In the genomic region with DNA sequence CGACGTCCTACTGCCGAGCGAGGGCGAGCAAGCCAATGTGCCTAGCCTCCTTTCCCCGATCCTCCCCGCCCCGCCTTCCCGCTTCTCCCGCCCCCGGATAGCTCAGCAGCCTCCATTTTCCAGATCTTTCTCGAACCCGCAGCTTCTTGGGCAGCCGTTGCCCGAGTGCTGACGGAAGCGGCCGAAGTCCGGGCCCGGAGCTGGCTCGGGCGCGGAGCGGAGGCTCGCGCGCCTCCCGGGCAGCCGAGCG, we compare ENCODE assay signal across 8 cellular contexts. TPM values are rescaled to one million over a fixed set of nuclear protein-coding genes. Genes with fewer than 3 reads are reported as not detected.
DNase-seq lines count a peak whose midpoint lies in the region; ATAC-seq, FAIRE-seq and TF ChIP-seq lines count a peak whose summit lies in the region.

No MANE protein-coding gene starts in this region.

- peak; percentile 83 for DNase-seq in GM18507 (ENCODE audit: extremely low spot score, insufficient read length, low read depth)
- DNase-seq in NCI-H226, result peak; percentile 76
- DNase-seq in amniotic stem cell (lab: John Stamatoyannopoulos, UW), result peak; percentile 84
- peak; percentile 76 for DNase-seq in right atrium auricular region (ENCODE audit: low spot score)
- peak; percentile 94 for DNase-seq in posterior vena cava (ENCODE audit: low spot score)
- no peak for DNase-seq in NCI-H2171 treated with DMSO at 0.1 percent for 48 hours (lab: John Stamatoyannopoulos, UW)

- intact Hi-C loops in posterior vena cava (cut with DNase I), result no loop called here

- peak; percentile 84 for FAIRE-seq in GM18507 (lab: Jason Lieb, UNC)

- ATAC-seq in HG02981 (IDR thresholded peaks at IDR 0.05; ENCODE audit: unreplicated experiment), result peak; percentile 72

- TF ChIP-seq CTCF in C4-2B (conservative IDR thresholded peaks at IDR 0.05) (no peak), right atrium auricular region (IDR thresholded peaks at IDR 0.05) (no peak)

- peaks cover 0 to 21% of the 10 kb centered on the region in 2 donors for H3K4me1 ChIP-seq in right atrium auricular region

- no peaks in the 10 kb centered on the region for H3K9me3 ChIP-seq in right atrium auricular region

- no peaks in the 10 kb centered on the region for H3K36me3 ChIP-seq in right atrium auricular region

- peak overlapping the region; percentile 61 to 75 for H3K4me3 ChIP-seq in right atrium auricular region

- no peaks in the 10 kb centered on the region for H3K27me3 ChIP-seq in right atrium auricular region

- H3K27ac ChIP-seq in C4-2B (peak overlapping the region; percentile 75), right atrium auricular region (peak overlapping the region; percentile 74 to 86)

RNA-seq across cellular contexts. Expression of a gene that starts 0.2 kb away (rescaled TPM):
- 1 to 10 TPM; 4.9 to 5.4 TPM for total RNA-seq in right atrium auricular region
- 1 to 10 TPM; 7.7 to 9.9 TPM for total RNA-seq in posterior vena cava

RNA-seq across cellular contexts. Expression of a gene that starts 51.8 kb away (rescaled TPM):
- not detected for total RNA-seq in right atrium auricular region
- total RNA-seq in posterior vena cava, result not detected
